ENCODE assay signal across 16 cellular contexts in the genomic region with DNA sequence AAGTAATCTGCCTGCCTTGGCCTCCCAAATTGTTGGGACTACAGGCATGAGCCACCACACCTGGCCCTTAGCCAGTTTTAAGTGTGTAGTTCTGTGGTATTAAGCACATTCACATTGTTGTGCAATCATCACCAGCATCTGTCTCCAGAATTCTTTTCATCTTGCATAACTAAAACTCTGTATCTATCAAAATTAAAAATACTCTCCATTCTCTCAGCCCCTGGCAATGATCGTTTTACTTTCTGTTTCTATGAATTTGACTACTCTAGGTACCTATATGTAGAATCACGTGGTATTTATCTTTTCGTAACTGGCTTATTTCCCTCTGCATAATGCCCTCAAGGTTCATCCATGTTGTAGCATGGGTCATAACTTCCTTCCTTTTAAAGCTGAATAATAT. TPM values are rescaled to one million over a fixed set of nuclear protein-coding genes. Genes with fewer than 3 reads are reported as not detected.
DNase-seq lines count a peak whose midpoint lies in the region; ATAC-seq and TF ChIP-seq lines count a peak whose summit lies in the region.
"Had no signal": no experiment of that assay in that cellular context is flagged by ENCODE, and none has a peak within 500 bp of the region (broad histone marks: within the 10 kb centered on the region; RNA-seq: fewer than 3 reads in every experiment).

No MANE protein-coding gene starts in this region.

- no TSS peak for BruUV-seq in mammary epithelial cell (replicated peaks; lab: Mats Ljungman, UMichigan)

- H3K4me1 Mint-ChIP-seq in type B pancreatic cell (ENCODE audit: unreplicated experiment) = peaks cover 10% of the 10 kb centered on the region
- H3K4me1 Mint-ChIP-seq in stimulated activated naive B cell treated with anti-CD40 and anti-IgM and Interleukin-4, amounts not matched to agents 10 μg/mL and 1 μg/mL and 100 μg/mL, for 72 hours = peaks cover 0 to 2% of the 10 kb centered on the region in 2 donors
- H3K4me1 Mint-ChIP-seq in activated naive CD8-positive, alpha-beta T cell treated with anti-CD3 and anti-CD28 coated beads for 36 hours = peaks cover 2% of the 10 kb centered on the region

- H3K4me3 ChIP-seq in BJ (ENCODE audit: low read depth, low read length) (no peak overlapping the region), mammary epithelial cell (replicated peaks in 1 of 3; ENCODE audit: insufficient read depth in 1 of 3, low read depth in 2 of 3, low read length in 3 of 3) (peak overlapping the region in 1 of 3 experiments; percentile 22)
- H3K4me3 ChIP-seq: body of pancreas, upper lobe of right lung had no signal

- no peaks in the 10 kb centered on the region for H3K36me3 Mint-ChIP-seq in type B pancreatic cell
- no peaks in the 10 kb centered on the region for H3K36me3 Mint-ChIP-seq in stimulated activated naive B cell treated with anti-CD40 and anti-IgM and Interleukin-4, amounts not matched to agents 10 μg/mL and 1 μg/mL and 100 μg/mL, for 72 hours
- H3K36me3 Mint-ChIP-seq in activated naive CD8-positive, alpha-beta T cell treated with anti-CD3 and anti-CD28 coated beads for 36 hours = no peaks in the 10 kb centered on the region
- H3K36me3 Mint-ChIP-seq: CD14-positive monocyte had no signal

- H3K27ac Mint-ChIP-seq in type B pancreatic cell = no peak overlapping the region
- no peak overlapping the region for H3K27ac Mint-ChIP-seq in stimulated activated naive B cell treated with anti-CD40 and anti-IgM and Interleukin-4, amounts not matched to agents 10 μg/mL and 1 μg/mL and 100 μg/mL, for 72 hours
- H3K27ac Mint-ChIP-seq in activated naive CD8-positive, alpha-beta T cell treated with anti-CD3 and anti-CD28 coated beads for 36 hours = no peak overlapping the region
- H3K27ac Mint-ChIP-seq: CD14-positive monocyte; effector memory CD8-positive, alpha-beta T cell had no signal

- H3K36me3 ChIP-seq in BJ (ENCODE audit: control insufficient read depth, insufficient read depth, low read length) = no peaks in the 10 kb centered on the region
- no peaks in the 10 kb centered on the region for H3K36me3 ChIP-seq in mammary epithelial cell (ENCODE audit: insufficient read depth, low read length)
- H3K36me3 ChIP-seq: upper lobe of right lung had no signal

- no peak for ATAC-seq in GM18502 (IDR thresholded peaks at IDR 0.05; ENCODE audit: poor library complexity, unreplicated experiment)
- ATAC-seq in stimulated activated naive B cell treated with anti-CD40 and anti-IgM and Interleukin-4, amounts not matched to agents 10 μg/mL and 1 μg/mL and 100 μg/mL, for 72 hours (replicated peaks) = no peak
- ATAC-seq: body of pancreas; effector memory CD8-positive, alpha-beta T cell; upper lobe of right lung had no signal

- intact Hi-C loops in mammary epithelial cell (cut with micrococcal nuclease) = no loop called here

- no peaks in the 10 kb centered on the region for H3K9me3 ChIP-seq in mammary epithelial cell (replicated peaks; ENCODE audit: insufficient read depth, low read length)
- H3K9me3 ChIP-seq: body of pancreas, upper lobe of right lung had no signal

- H3K4me2 ChIP-seq in mammary epithelial cell (ENCODE audit: insufficient read depth, low read depth, low read length) = peak overlapping the region; percentile 49

- H4K20me1 ChIP-seq in mammary epithelial cell (ENCODE audit: insufficient read depth, low read length) = no peaks in the 10 kb centered on the region

- TF ChIP-seq CTCF in BJ (IDR thresholded peaks at IDR 0.05; ENCODE audit: insufficient read depth, low read depth, low read length) (no peak), mammary epithelial cell (conservative IDR thresholded peaks at IDR 0.05 in 1 of 2, IDR thresholded peaks at IDR 0.05 in 1 of 2; ENCODE audit: extremely low read depth in 1 of 2, insufficient read depth in 1 of 2, low read depth in 1 of 2, low read length in 2 of 2) (no peak), type B pancreatic cell (conservative IDR thresholded peaks at IDR 0.05) (no peak)

- CTCF ChIA-PET in BJ (lab: Yijun Ruan, JAX) = no interaction called here
- CTCF ChIA-PET in mammary epithelial cell (lab: Charles Lee; ENCODE audit: low non-redundant PET) = no interaction called here

- H3K9ac ChIP-seq in mammary epithelial cell (ENCODE audit: insufficient read depth, low read length) = no peak overlapping the region

- H3K27me3 ChIP-seq in BJ (ENCODE audit: control insufficient read depth, insufficient read depth, low read length) = no peaks in the 10 kb centered on the region
- no peaks in the 10 kb centered on the region for H3K27me3 ChIP-seq in mammary epithelial cell (ENCODE audit: insufficient read depth, low read length)
- H3K27me3 ChIP-seq: body of pancreas, upper lobe of right lung had no signal

- WGBS in mammary epithelial cell (ENCODE audit: low coverage, missing lambda C conversion rate) = 0% methylated on average over 3 of the region's 3 CpGs

- peaks cover 10% of the 10 kb centered on the region for H3K9me3 Mint-ChIP-seq in type B pancreatic cell
- H3K9me3 Mint-ChIP-seq in stimulated activated naive B cell treated with anti-CD40 and anti-IgM and Interleukin-4, amounts not matched to agents 10 μg/mL and 1 μg/mL and 100 μg/mL, for 72 hours = peaks cover 0 to 4% of the 10 kb centered on the region in 2 donors
- no peaks in the 10 kb centered on the region for H3K9me3 Mint-ChIP-seq in activated naive CD8-positive, alpha-beta T cell treated with anti-CD3 and anti-CD28 coated beads for 36 hours
- H3K9me3 Mint-ChIP-seq: effector memory CD8-positive, alpha-beta T cell had no signal

- no peak overlapping the region for H3K4me3 Mint-ChIP-seq in type B pancreatic cell
- no peak overlapping the region for H3K4me3 Mint-ChIP-seq in stimulated activated naive B cell treated with anti-CD40 and anti-IgM and Interleukin-4, amounts not matched to agents 10 μg/mL and 1 μg/mL and 100 μg/mL, for 72 hours
- H3K4me3 Mint-ChIP-seq in activated naive CD8-positive, alpha-beta T cell treated with anti-CD3 and anti-CD28 coated beads for 36 hours = no peak overlapping the region
- H3K4me3 Mint-ChIP-seq: effector memory CD8-positive, alpha-beta T cell had no signal

- H3K27ac ChIP-seq in mammary epithelial cell (ENCODE audit: insufficient read depth, low read depth, low read length) = no peak overlapping the region
- H3K27ac ChIP-seq: body of pancreas, upper lobe of right lung had no signal

- in situ Hi-C loops in mammary epithelial cell (cut with MboI; ENCODE audit: low sequenced_read_pairs in 2 of 2) = no loop called here

- H3K27me3 Mint-ChIP-seq in type B pancreatic cell = no peaks in the 10 kb centered on the region
- no peaks in the 10 kb centered on the region for H3K27me3 Mint-ChIP-seq in stimulated activated naive B cell treated with anti-CD40 and anti-IgM and Interleukin-4, amounts not matched to agents 10 μg/mL and 1 μg/mL and 100 μg/mL, for 72 hours
- H3K27me3 Mint-ChIP-seq in activated naive CD8-positive, alpha-beta T cell treated with anti-CD3 and anti-CD28 coated beads for 36 hours = no peaks in the 10 kb centered on the region

- no peak overlapping the region for H2AFZ ChIP-seq in mammary epithelial cell (ENCODE audit: low read depth, low read length)

- peaks cover 38% of the 10 kb centered on the region for H3K4me1 ChIP-seq in mammary epithelial cell (ENCODE audit: insufficient read depth, low read length)
- H3K4me1 ChIP-seq: body of pancreas, upper lobe of right lung had no signal

- DNase-seq in BJ (ENCODE audit: low read depth) (peak; percentile 31), Kasumi-1 (lab: John Stamatoyannopoulos, UW) (peak; percentile 46 to 63), mammary epithelial cell (peak; percentile 77), kidney tubule cell (ENCODE audit: low spot score) (peak; percentile 49), type B pancreatic cell (ENCODE audit: extremely low spot score, unreplicated experiment) (no peak)
- no peak for DNase-seq in stimulated activated naive B cell treated with anti-CD40 and anti-IgM and Interleukin-4, amounts not matched to agents 10 μg/mL and 1 μg/mL and 100 μg/mL, for 72 hours
- no peak for DNase-seq in activated naive CD8-positive, alpha-beta T cell treated with anti-CD3 and anti-CD28 coated beads for 36 hours
- DNase-seq: activated effector memory CD4-positive, alpha-beta T cell treated with Interleukin-2 at 50 U/mL for 16 hours; effector memory CD8-positive, alpha-beta T cell; left cardiac atrium; NCI-H2081 treated with DMSO at 0.1 percent for 48 hours; stimulated activated CD4-positive, alpha-beta T cell treated with anti-CD3 and anti-CD28 coated beads, Interleukin-2, amount 100 ng/mL, for 24 hours; upper lobe of right lung had no signal

- POLR2A ChIA-PET in BJ (lab: Charles Lee) = no interaction called here

- no peaks in the 10 kb centered on the region for H3K79me2 ChIP-seq in mammary epithelial cell (ENCODE audit: insufficient read depth, low read length)

- dilution Hi-C loops in mammary epithelial cell (cut with HindIII; ENCODE audit: low sequenced_read_pairs) = no loop called here

RNA-seq across cellular contexts. Expression of a gene that starts 45.5 kb away (rescaled TPM):
- polyA plus RNA-seq in BJ (2011; rRNA removed) = 3.1 and 3.5 TPM in 2 replicates
- polyA minus RNA-seq in BJ (2011; rRNA and poly(A)+ RNA removed) = 1.8 and 4.2 TPM in 2 replicates
- total RNA-seq in mammary epithelial cell = 10 to 100 TPM in 1 of 2 donors, 1 to 10 TPM in 1; 9.4 to 10.2 TPM
- 20.7 TPM for polyA plus RNA-seq in mammary epithelial cell
- polyA minus RNA-seq in mammary epithelial cell = 16.0 TPM
- 2.9 and 3.4 TPM in 2 replicates for total RNA-seq in type B pancreatic cell (ENCODE audit: low replicate concordance)
- not detected for total RNA-seq in activated naive CD8-positive, alpha-beta T cell treated with anti-CD3 and anti-CD28 coated beads for 36 hours

Comparison
In these comparisons a context has a peak if more than half of its experiments do, and no peak if none do; other contexts are left out.
1. DNase-seq: peak in BJ (single experiment), Kasumi-1 (2 of 2), mammary epithelial cell (single experiment) and kidney tubule cell (single experiment); none in type B pancreatic cell (single experiment), stimulated activated naive B cell treated with anti-CD40 and anti-IgM and Interleukin-4, amounts not matched to agents 10 μg/mL and 1 μg/mL and 100 μg/mL, for 72 hours (single experiment) and activated naive CD8-positive, alpha-beta T cell treated with anti-CD3 and anti-CD28 coated beads for 36 hours (single experiment).